Comparison of ENCODE assay signal across 25 cellular contexts in genomic region chr6:150841697-150842096, GRCh38.
"Had no signal": no experiment of that assay in that cellular context is flagged by ENCODE, and none has a peak within 500 bp of the region (broad histone marks: within the 10 kb centered on the region; RNA-seq: fewer than 3 reads in every experiment).

No MANE protein-coding gene starts in this region.

- H3K27ac ChIP-seq: body of pancreas, cardiac muscle cell, PC-9 had no signal

- H3K4me1 ChIP-seq: body of pancreas had no signal

- H2AFZ ChIP-seq: PC-9 had no signal

- H3K9me3 ChIP-seq: body of pancreas had no signal

- ATAC-seq: activated CD4-positive, CD25-positive, alpha-beta regulatory T cell treated with anti-CD3 and anti-CD28 coated beads, Interleukin-2, amount 50 U/mL, for 24 hours; activated CD8-positive, alpha-beta T cell treated with anti-CD3 and anti-CD28 coated beads for 36 hours; activated T-cell treated with anti-CD3 and anti-CD28 coated beads, Interleukin-2, amount 50 U/mL, for 72 hours; body of pancreas had no signal

- H3K27ac Mint-ChIP-seq: activated CD8-positive, alpha-beta T cell treated with anti-CD3 and anti-CD28 coated beads for 36 hours; activated T-cell treated with anti-CD3 and anti-CD28 coated beads, Interleukin-2, amount 50 U/mL, for 72 hours; activated T-helper 2 cell treated with anti-CD3 and anti-CD28 coated beads, Interferon-gamma antibody, Interleukin-2, Interleukin-4, amounts not matched to agents 10 μg/mL and 5 μg/mL and 100 μg/mL, durations not matched to agents 14 hours and 24 hours and 36 hours; T-helper 1 cell treated with Interleukin-12 subunit alpha and Interleukin-12 subunit beta and Interleukin-4 antibody, amounts not matched to agents 30 μg/mL and 1 μg/mL, for 36 hours had no signal

- H3K27me3 ChIP-seq: body of pancreas, cardiac muscle cell had no signal

- H3K36me3 ChIP-seq: cardiac muscle cell had no signal

- FAIRE-seq: colon had no signal

- H3K9me3 Mint-ChIP-seq: activated CD8-positive, alpha-beta T cell treated with anti-CD3 and anti-CD28 coated beads for 36 hours; activated T-cell treated with anti-CD3 and anti-CD28 coated beads, Interleukin-2, amount 50 U/mL, for 72 hours; activated T-helper 2 cell treated with anti-CD3 and anti-CD28 coated beads, Interferon-gamma antibody, Interleukin-2, Interleukin-4, amounts not matched to agents 10 μg/mL and 5 μg/mL and 100 μg/mL, durations not matched to agents 14 hours and 24 hours and 36 hours; T-helper 1 cell treated with Interleukin-12 subunit alpha and Interleukin-12 subunit beta and Interleukin-4 antibody, amounts not matched to agents 30 μg/mL and 1 μg/mL, for 36 hours had no signal

- H3K4me3 Mint-ChIP-seq: activated CD8-positive, alpha-beta T cell treated with anti-CD3 and anti-CD28 coated beads for 36 hours; activated T-cell treated with anti-CD3 and anti-CD28 coated beads, Interleukin-2, amount 50 U/mL, for 72 hours; T-helper 1 cell treated with Interleukin-12 subunit alpha and Interleukin-12 subunit beta and Interleukin-4 antibody, amounts not matched to agents 30 μg/mL and 1 μg/mL, for 36 hours had no signal

- DNase-seq: activated CD4-positive, alpha-beta T cell treated with anti-CD3 and anti-CD28 coated beads for 4 hours; activated CD8-positive, alpha-beta memory T cell treated with anti-CD3 and anti-CD28 coated beads, Interleukin-2, amount 50 U/mL, for 4 hours; activated CD8-positive, alpha-beta T cell treated with anti-CD3 and anti-CD28 coated beads for 36 hours; activated gamma-delta T cell treated with Interleukin-2 at 50 U/mL for 16 hours; activated naive CD4-positive, alpha-beta T cell treated with anti-CD3 and anti-CD28 coated beads, Interleukin-2, amount 50 U/mL, for 16 hours; activated T-cell treated with anti-CD3 and anti-CD28 coated beads, Interleukin-2, amount 50 U/mL, for 72 hours; aorta; body of pancreas; Kasumi-1; KBM-7; NCI-H1092; NCI-H1436; NCI-H1694 treated with DMSO at 0.1 percent for 48 hours; NCI-H2029 treated with DMSO at 0.1 percent for 48 hours; NCI-H2171; NCI-H226; NCI-H526; NCI-H82; PC-9; SHP77 treated with DMSO at 0.1 percent for 48 hours had no signal

- H3K4me2 ChIP-seq: PC-9 had no signal

- H3K4me3 ChIP-seq: body of pancreas, cardiac muscle cell, PC-9 had no signal
